ENCODE assay signal across 8 cellular contexts in genomic region chr1:1152431-1152830, GRCh38. TPM values are rescaled to one million over a fixed set of nuclear protein-coding genes. Genes with fewer than 3 reads are reported as not detected.
A peak's percentile ranks its signal among the peaks of the same experiment; 100 is the strongest.
DNase-seq lines count a peak whose midpoint lies in the region; ATAC-seq and TF ChIP-seq lines count a peak whose summit lies in the region.
"Not testable (repeated sequence)": the region's sequence is repeated elsewhere in the genome, so short reads cannot be mapped to it uniquely, and the experiment has no call there.
"Had no signal": no experiment of that assay in that cellular context is flagged by ENCODE, and none has a peak within 500 bp of the region (broad histone marks: within the 10 kb centered on the region; RNA-seq: fewer than 3 reads in every experiment).

No MANE protein-coding gene starts in this region.

- not testable (repeated sequence) for H3K4me3 ChIP-seq in Caco-2 (ENCODE audit: low read depth, low read length)

- BruUV-seq in Caco-2 (replicated peaks; lab: Mats Ljungman, UMichigan), result not testable (repeated sequence)

- not testable (repeated sequence) for DNase-seq in Caco-2; T-helper 17 cell; activated CD8-positive, alpha-beta T cell treated with anti-CD3 and anti-CD28 coated beads, Interleukin-2, amount 10 ng/mL, durations not matched to agents 7 days and 5 days; activated naive CD4-positive, alpha-beta T cell treated with anti-CD3 and anti-CD28 coated beads, Interleukin-2, amount 50 U/mL, for 72 hours (ENCODE audit: low spot score in 2 of 2); central memory CD8-positive, alpha-beta T cell (ENCODE audit: low spot score in 2 of 2); naive B cell; progenitor cell of endocrine pancreas (ENCODE audit: low spot score, unreplicated experiment)

- not testable (repeated sequence) for H3K4me3 Mint-ChIP-seq in Caco-2 (ENCODE audit: unreplicated experiment); activated CD8-positive, alpha-beta T cell treated with anti-CD3 and anti-CD28 coated beads, Interleukin-2, amount 10 ng/mL, durations not matched to agents 7 days and 5 days; central memory CD8-positive, alpha-beta T cell; progenitor cell of endocrine pancreas (ENCODE audit: low read depth)
- H3K4me3 Mint-ChIP-seq in T-helper 17 cell, result peak overlapping the region; percentile 34
- H3K4me3 Mint-ChIP-seq in naive B cell, result peak overlapping the region in 1 of 8 donors; percentile 53

- intact Hi-C loops in Caco-2 (cut with micrococcal nuclease; ENCODE audit: unreplicated experiment), result not testable (repeated sequence)

- not testable (repeated sequence) for H3K36me3 ChIP-seq in Caco-2 (ENCODE audit: control insufficient read depth, insufficient read depth, low read length)

- H3K9me3 Mint-ChIP-seq in Caco-2 (ENCODE audit: unreplicated experiment) (peaks cover 25% of the 10 kb centered on the region), naive B cell (peaks cover 0 to 17% (median 14%) of the 10 kb centered on the region in 7 donors), progenitor cell of endocrine pancreas (ENCODE audit: low read depth) (peaks cover 18% of the 10 kb centered on the region)
- H3K9me3 Mint-ChIP-seq in activated CD8-positive, alpha-beta T cell treated with anti-CD3 and anti-CD28 coated beads, Interleukin-2, amount 10 ng/mL, durations not matched to agents 7 days and 5 days (ENCODE audit: insufficient read depth), result peaks cover 12% of the 10 kb centered on the region
- H3K9me3 Mint-ChIP-seq in activated naive CD4-positive, alpha-beta T cell treated with anti-CD3 and anti-CD28 coated beads, Interleukin-2, amount 50 U/mL, for 72 hours, result peaks cover 15 to 29% of the 10 kb centered on the region in 2 donors
- peaks cover 22% of the 10 kb centered on the region for H3K9me3 Mint-ChIP-seq in central memory CD8-positive, alpha-beta T cell

- not testable (repeated sequence) for TF ChIP-seq CTCF in Caco-2 (IDR thresholded peaks at IDR 0.05; ENCODE audit: insufficient read depth in 1 of 2, low read depth in 1 of 2, low read length in 1 of 2, severe bottlenecking in 1 of 2, unreplicated experiment in 1 of 2); progenitor cell of endocrine pancreas (IDR thresholded peaks at IDR 0.05; ENCODE audit: unreplicated experiment)

- CTCF ChIA-PET in Caco-2 (lab: Charles Lee), result not testable (repeated sequence)
- CTCF ChIA-PET in activated CD8-positive, alpha-beta T cell treated with anti-CD3 and anti-CD28 coated beads, Interleukin-2, amount 10 ng/mL, durations not matched to agents 7 days and 5 days (lab: Charles Lee), result interaction anchor here (1.2 kb wide), 1 partner anchor 30 kb away, joined by 4 read pairs; no protein-coding TSS in a partner anchor

- H3K9me3 ChIP-seq in Caco-2; T-helper 17 cell (ENCODE audit: control insufficient read depth, low read length, poor library complexity, severe bottlenecking): not testable (repeated sequence)

- POLR2A ChIA-PET in Caco-2 (lab: Charles Lee); activated CD8-positive, alpha-beta T cell treated with anti-CD3 and anti-CD28 coated beads, Interleukin-2, amount 10 ng/mL, durations not matched to agents 7 days and 5 days (lab: Charles Lee): not testable (repeated sequence)

- not testable (repeated sequence) for H3K27me3 Mint-ChIP-seq in Caco-2 (ENCODE audit: insufficient read depth, unreplicated experiment); T-helper 17 cell; activated CD8-positive, alpha-beta T cell treated with anti-CD3 and anti-CD28 coated beads, Interleukin-2, amount 10 ng/mL, durations not matched to agents 7 days and 5 days (ENCODE audit: low read depth); central memory CD8-positive, alpha-beta T cell; naive B cell
- H3K27me3 Mint-ChIP-seq in progenitor cell of endocrine pancreas, result peaks cover 14% of the 10 kb centered on the region

- ATAC-seq in T-helper 17 cell; activated CD8-positive, alpha-beta T cell treated with anti-CD3 and anti-CD28 coated beads, Interleukin-2, amount 10 ng/mL, durations not matched to agents 7 days and 5 days; activated naive CD4-positive, alpha-beta T cell treated with anti-CD3 and anti-CD28 coated beads, Interleukin-2, amount 50 U/mL, for 72 hours; central memory CD8-positive, alpha-beta T cell (replicated peaks; ENCODE audit: extremely low read depth, poor library complexity, severe bottlenecking); naive B cell (ENCODE audit: low read depth in 2 of 2): not testable (repeated sequence)

- not testable (repeated sequence) for H3K4me1 ChIP-seq in Caco-2

- H3K36me3 Mint-ChIP-seq in Caco-2 (ENCODE audit: insufficient read depth, unreplicated experiment) (peaks cover 11% of the 10 kb centered on the region), naive B cell (peaks cover 0 to 15% of the 10 kb centered on the region in 2 donors)
- not testable (repeated sequence) for H3K36me3 Mint-ChIP-seq in T-helper 17 cell (ENCODE audit: low read depth); central memory CD8-positive, alpha-beta T cell (ENCODE audit: insufficient read depth); progenitor cell of endocrine pancreas (ENCODE audit: insufficient read depth)
- H3K36me3 Mint-ChIP-seq in activated CD8-positive, alpha-beta T cell treated with anti-CD3 and anti-CD28 coated beads, Interleukin-2, amount 10 ng/mL, durations not matched to agents 7 days and 5 days (ENCODE audit: low read depth), result peaks cover 15% of the 10 kb centered on the region
- peaks cover 12 to 25% of the 10 kb centered on the region in 2 donors for H3K36me3 Mint-ChIP-seq in activated naive CD4-positive, alpha-beta T cell treated with anti-CD3 and anti-CD28 coated beads, Interleukin-2, amount 50 U/mL, for 72 hours

- not testable (repeated sequence) for H3K4me1 Mint-ChIP-seq in Caco-2 (ENCODE audit: low read depth, unreplicated experiment); T-helper 17 cell; progenitor cell of endocrine pancreas (ENCODE audit: low read depth)
- H3K4me1 Mint-ChIP-seq in activated CD8-positive, alpha-beta T cell treated with anti-CD3 and anti-CD28 coated beads, Interleukin-2, amount 10 ng/mL, durations not matched to agents 7 days and 5 days (ENCODE audit: low read depth), result peaks cover 11% of the 10 kb centered on the region
- H3K4me1 Mint-ChIP-seq in central memory CD8-positive, alpha-beta T cell, result peaks cover 11% of the 10 kb centered on the region
- peaks cover 11 to 28% (median 26%) of the 10 kb centered on the region in 3 donors for H3K4me1 Mint-ChIP-seq in naive B cell

- H3K27ac Mint-ChIP-seq in Caco-2 (ENCODE audit: unreplicated experiment) (peak overlapping the region; percentile 10), T-helper 17 cell (peak overlapping the region; percentile 64), naive B cell (peak overlapping the region in 5 of 6 donors; percentile 86 to 98 (median 90)), progenitor cell of endocrine pancreas (peak overlapping the region; percentile 86)
- peak overlapping the region; percentile 67 for H3K27ac Mint-ChIP-seq in activated CD8-positive, alpha-beta T cell treated with anti-CD3 and anti-CD28 coated beads, Interleukin-2, amount 10 ng/mL, durations not matched to agents 7 days and 5 days
- peak overlapping the region; percentile 8 to 87 for H3K27ac Mint-ChIP-seq in activated naive CD4-positive, alpha-beta T cell treated with anti-CD3 and anti-CD28 coated beads, Interleukin-2, amount 50 U/mL, for 72 hours
- H3K27ac Mint-ChIP-seq in central memory CD8-positive, alpha-beta T cell (ENCODE audit: low read depth), result peak overlapping the region; percentile 92

- H3K27me3 ChIP-seq in Caco-2 (replicated peaks; ENCODE audit: control insufficient read depth, insufficient read depth, low read length), result not testable (repeated sequence)

RNA-seq across cellular contexts. Expression of gene TTLL10, which starts 21.2 kb away (rescaled TPM):
- total RNA-seq in Caco-2 (2022) (0.29 and 1.2 TPM in 2 replicates), T-helper 17 cell (1 to 10 TPM in 1 of 2 donors, under 1 TPM in 1; 0.86 to 2.5 TPM), progenitor cell of endocrine pancreas (5.0 and 5.5 TPM in 2 replicates)
- under 1 TPM; 0.63 to 0.90 TPM for total RNA-seq in activated CD8-positive, alpha-beta T cell treated with anti-CD3 and anti-CD28 coated beads, Interleukin-2, amount 10 ng/mL, durations not matched to agents 7 days and 5 days
- total RNA-seq in activated naive CD4-positive, alpha-beta T cell treated with anti-CD3 and anti-CD28 coated beads, Interleukin-2, amount 50 U/mL, for 72 hours, result not detected
- not detected for polyA plus RNA-seq in naive B cell (ENCODE audit: low read depth in 6 of 6)
- total RNA-seq: HT1080 had no signal

RNA-seq across cellular contexts. Expression of gene C1orf159, which starts 36.5 kb away (rescaled TPM):
- total RNA-seq in Caco-2 (2022) (12.9 and 14.0 TPM in 2 replicates), T-helper 17 cell (10 to 100 TPM; 13.4 to 17.1 TPM), progenitor cell of endocrine pancreas (21.3 and 23.2 TPM in 2 replicates)
- 10 to 100 TPM; 24.5 to 26.8 TPM for total RNA-seq in activated CD8-positive, alpha-beta T cell treated with anti-CD3 and anti-CD28 coated beads, Interleukin-2, amount 10 ng/mL, durations not matched to agents 7 days and 5 days
- total RNA-seq in activated naive CD4-positive, alpha-beta T cell treated with anti-CD3 and anti-CD28 coated beads, Interleukin-2, amount 50 U/mL, for 72 hours, result 10 to 100 TPM; 20.7 to 21.2 TPM
- polyA plus RNA-seq in naive B cell (ENCODE audit: low read depth in 6 of 6), result 1 to 10 TPM in 5 of 6 donors, not detected in 1; 2.0 to 6.3 (median 4.3) TPM

RNA-seq across cellular contexts. Expression of gene TNFRSF18, which starts 54.0 kb away (rescaled TPM):
- total RNA-seq in Caco-2 (2022), result not detected in 2 replicates
- total RNA-seq in T-helper 17 cell, result 10 to 100 TPM; 47.9 to 80.4 TPM
- total RNA-seq in activated CD8-positive, alpha-beta T cell treated with anti-CD3 and anti-CD28 coated beads, Interleukin-2, amount 10 ng/mL, durations not matched to agents 7 days and 5 days, result 10 to 100 TPM; 17.5 to 18.8 TPM
- 100 to 1,000 TPM in 1 of 2 donors, 10 to 100 TPM in 1; 43.6 to 250 TPM for total RNA-seq in activated naive CD4-positive, alpha-beta T cell treated with anti-CD3 and anti-CD28 coated beads, Interleukin-2, amount 50 U/mL, for 72 hours
- 10 to 100 TPM in 1 of 6 donors, 1 to 10 TPM in 5; 2.4 to 13.0 (median 7.9) TPM for polyA plus RNA-seq in naive B cell (ENCODE audit: low read depth in 6 of 6)
- total RNA-seq in progenitor cell of endocrine pancreas, result 0.48 TPM in 1 of 2 replicates, not detected in the other
- total RNA-seq: HT1080 had no signal

Comparison
In these comparisons a context has a peak if more than half of its experiments do, and no peak if none do; other contexts are left out.
1. H3K27ac Mint-ChIP-seq: peak in every context shown above with its lines; median percentile 92 in central memory CD8-positive, alpha-beta T cell; 90 in naive B cell; 86 in progenitor cell of endocrine pancreas; 67 in activated CD8-positive, alpha-beta T cell treated with anti-CD3 and anti-CD28 coated beads, Interleukin-2, amount 10 ng/mL, durations not matched to agents 7 days and 5 days; 64 in T-helper 17 cell; 48 in activated naive CD4-positive, alpha-beta T cell treated with anti-CD3 and anti-CD28 coated beads, Interleukin-2, amount 50 U/mL, for 72 hours; 10 in Caco-2.
2. RNA of gene TNFRSF18, which starts 54.0 kb away (total RNA-seq): 43.6 to 250 TPM in activated naive CD4-positive, alpha-beta T cell treated with anti-CD3 and anti-CD28 coated beads, Interleukin-2, amount 50 U/mL, for 72 hours, 47.9 to 80.4 TPM in T-helper 17 cell and 17.5 to 18.8 TPM in activated CD8-positive, alpha-beta T cell treated with anti-CD3 and anti-CD28 coated beads, Interleukin-2, amount 10 ng/mL, durations not matched to agents 7 days and 5 days; 0.48 TPM in progenitor cell of endocrine pancreas and not detected in Caco-2; every median in the first group is over 10 times any median in the second.